In the genomic region with DNA sequence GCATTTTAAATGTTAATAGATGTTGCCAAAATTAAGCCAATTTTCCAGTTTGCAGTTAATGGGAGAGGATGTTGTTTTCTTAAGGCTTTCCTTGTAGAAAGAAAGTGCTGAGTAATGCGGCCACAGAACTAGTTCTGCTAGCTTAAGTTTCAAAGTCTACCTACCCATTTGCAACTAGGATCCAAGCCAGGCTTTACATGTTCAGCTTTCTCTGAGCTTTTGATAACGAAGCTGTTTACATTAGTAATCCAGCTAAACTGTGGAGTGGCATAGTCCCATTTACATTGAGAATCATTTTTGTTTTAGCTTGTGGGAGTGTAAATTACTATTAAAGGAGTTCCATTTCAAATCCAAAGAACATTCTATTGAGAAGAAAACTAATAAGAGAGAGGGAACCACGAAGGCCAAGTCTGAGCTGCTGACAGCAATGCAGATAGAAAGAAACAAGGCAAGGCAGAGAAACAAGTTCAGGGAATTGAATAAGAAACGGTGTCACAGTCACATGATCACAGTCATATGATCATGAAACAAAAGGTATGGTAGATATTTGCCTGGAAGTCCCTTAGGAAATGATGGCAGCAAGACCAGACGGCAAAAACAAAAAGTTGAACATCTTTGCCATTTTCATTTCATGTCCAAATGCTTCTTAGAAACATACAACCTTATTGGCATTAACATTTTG, we compare ENCODE assay signal across 16 cellular contexts.
A peak's percentile ranks its signal among the peaks of the same experiment; 100 is the strongest.
DNase-seq lines count a peak whose midpoint lies in the region; ATAC-seq, FAIRE-seq and TF ChIP-seq lines count a peak whose summit lies in the region.
"Had no signal": no experiment of that assay in that cellular context is flagged by ENCODE, and none has a peak within 500 bp of the region (broad histone marks: within the 10 kb centered on the region; RNA-seq: fewer than 3 reads in every experiment).

No MANE protein-coding gene starts in this region.

- H3K9ac ChIP-seq in K562 (ENCODE audit: insufficient read depth in 1 of 2, low read depth in 2 of 2, low read length in 2 of 2) = no peak overlapping the region

- no peaks in the 10 kb centered on the region for H3K9me1 ChIP-seq in K562 (ENCODE audit: control insufficient read depth, insufficient read depth, low read length)

- no peaks in the 10 kb centered on the region for H3K4me1 Mint-ChIP-seq in natural killer cell

- no peaks in the 10 kb centered on the region for H3K36me3 Mint-ChIP-seq in natural killer cell

- H3K9me3 ChIP-seq in K562 (replicated peaks; ENCODE audit: control insufficient read depth, insufficient read depth, low read depth, low read length) = 0 out of 2 replicates have a peak, but pooled peaks cover 3% of the 10 kb centered on the region
- no peaks in the 10 kb centered on the region for H3K9me3 ChIP-seq in vagina
- H3K9me3 ChIP-seq: upper lobe of left lung had no signal

- TF ChIP-seq CTCF in K562 (IDR thresholded peaks at IDR 0.05 in 2 of 3, conservative IDR thresholded peaks at IDR 0.05 in 1 of 3; ENCODE audit: insufficient read depth in 2 of 3, low read depth in 1 of 3, low read length in 3 of 3) = no peak
- no peak for TF ChIP-seq CTCF in vagina (IDR thresholded peaks at IDR 0.05)
- no peak for TF ChIP-seq CTCF in natural killer cell (IDR thresholded peaks at IDR 0.05)

- no peak for FAIRE-seq in K562 (lab: Jason Lieb, UNC)
- FAIRE-seq: A204.1, endothelial cell of umbilical vein had no signal

- H3K36me3 ChIP-seq in K562 (ENCODE audit: control insufficient read depth, insufficient read depth, low read length) = no peaks in the 10 kb centered on the region
- no peaks in the 10 kb centered on the region for H3K36me3 ChIP-seq in vagina
- H3K36me3 ChIP-seq: upper lobe of left lung had no signal

- WGBS in K562 (ENCODE audit: insufficient coverage, low coverage, missing lambda C conversion rate) = under 1% methylated on average over 5 of the region's 5 CpGs

- intact Hi-C loops in K562 (cut with micrococcal nuclease) (no loop called here), left colon (cut with DNase I, micrococcal nuclease) (loop anchor here in 1 of 2 donors (10.0 kb wide), 1 partner anchor 329 kb away; no protein-coding TSS in a partner anchor), vagina (cut with DNase I) (no loop called here), natural killer cell (cut with micrococcal nuclease) (no loop called here)

- peaks cover 0 to 3% of the 10 kb centered on the region in 2 donors for H3K9me3 Mint-ChIP-seq in natural killer cell

- no peak for TF ChIP-seq EP300 in K562 (IDR thresholded peaks at IDR 0.05; ENCODE audit: low read length)

- no peak overlapping the region for H3K4me3 ChIP-seq in K562
- H3K4me3 ChIP-seq in vagina = no peak overlapping the region
- H3K4me3 ChIP-seq: upper lobe of left lung had no signal

- in situ Hi-C loops in K562 (cut with MboI) = no loop called here
- in situ Hi-C loops in G401 (cut with HindIII; ENCODE audit: low sequenced_read_pairs) = no loop called here

- POLR2A ChIA-PET in K562 (lab: Yijun Ruan, JAX) = no interaction called here

- no peak overlapping the region for H3K4me3 Mint-ChIP-seq in natural killer cell

- no peak overlapping the region for H3K4me2 ChIP-seq in K562 (ENCODE audit: insufficient read depth, low read length)

- H2AFZ ChIP-seq in K562 (ENCODE audit: low read depth, low read length) = no peak overlapping the region

- H3K27me3 Mint-ChIP-seq in natural killer cell (ENCODE audit: low read depth in 2 of 2) = peaks cover 0 to 5% of the 10 kb centered on the region in 2 donors

- TF ChIP-seq POLR2A in K562 (conservative IDR thresholded peaks at IDR 0.05) = no peak
- TF ChIP-seq POLR2A in vagina (IDR thresholded peaks at IDR 0.05) = no peak

- H3K4me1 ChIP-seq in K562 (replicated peaks in 1 of 2; ENCODE audit: control insufficient read depth in 2 of 2, insufficient read depth in 2 of 2, low read length in 2 of 2) = no peaks in the 10 kb centered on the region
- H3K4me1 ChIP-seq in vagina = peaks cover 14% of the 10 kb centered on the region

- H3K27ac ChIP-seq in K562 (ENCODE audit: extremely low read depth, low read depth, low read length) = no peak overlapping the region
- peak overlapping the region; percentile 14 for H3K27ac ChIP-seq in vagina
- H3K27ac ChIP-seq: upper lobe of left lung had no signal

- H3K79me2 ChIP-seq in K562 (ENCODE audit: control insufficient read depth, insufficient read depth, low read length) = no peaks in the 10 kb centered on the region

- peak; percentile 38 for DNase-seq in SIG-M5 treated with dmso at 0.1 percent for 504 hours (lab: John Stamatoyannopoulos, UW; ENCODE audit: unreplicated experiment)
- no peak for DNase-seq in SIG-M5 (lab: John Stamatoyannopoulos, UW)
- DNase-seq in K562 (ENCODE audit: extremely low read depth in 1 of 4, low spot score in 3 of 4) = no peak
- peak in 1 of 2 donors; percentile 41 for DNase-seq in left colon
- DNase-seq in vagina (ENCODE audit: extremely low spot score in 2 of 2) = no peak
- DNase-seq in NCI-H774 (lab: John Stamatoyannopoulos, UW) = no peak
- DNase-seq in natural killer cell = no peak
- DNase-seq in G401 (ENCODE audit: low spot score) = no peak
- DNase-seq: activated CD4-positive, alpha-beta T cell treated with anti-CD3 and anti-CD28 coated beads for 48 hours; activated naive CD4-positive, alpha-beta T cell treated with Interleukin-2 at 50 U/mL for 16 hours; DMS153; NCI-H226 had no signal

- no peak for TF ChIP-seq RAD21 in K562 (CRISPR knock-in tag; conservative IDR thresholded peaks at IDR 0.05 in 1 of 2, IDR thresholded peaks at IDR 0.05 in 1 of 2)

- ATAC-seq in K562 (no peak), left colon (peak; percentile 60), natural killer cell (no peak)
- ATAC-seq: SK-N-SH treated with all-trans-retinoic acid at 6 μM for 48 hours had no signal

- CTCF ChIA-PET in K562 (lab: Yijun Ruan, JAX; ENCODE audit: low intra/inter-chr PET ratio) = no interaction called here

- H3K27me3 ChIP-seq in K562 (ENCODE audit: control insufficient read depth in 2 of 2, insufficient read depth in 2 of 2, low read length in 2 of 2) (no peaks in the 10 kb centered on the region), vagina (no peaks in the 10 kb centered on the region)
- H3K27me3 ChIP-seq: upper lobe of left lung had no signal

- BruUV-seq in K562 (replicated peaks; lab: Mats Ljungman, UMichigan) = no TSS peak

- H4K20me1 ChIP-seq in K562 (replicated peaks; ENCODE audit: control insufficient read depth, insufficient read depth, low read length) = no peaks in the 10 kb centered on the region

- no peak overlapping the region for H3K27ac Mint-ChIP-seq in natural killer cell

TF ChIP-seq in K562, 482 proteins besides CTCF, POLR2A, EP300 and RAD21:
- TF ChIP-seq TFE3 (CRISPR knock-in tag; IDR thresholded peaks at IDR 0.05) (peak; percentile 31), PHF20 (IDR thresholded peaks at IDR 0.05; ENCODE audit: partially characterized antibody) (no peak)
